Comparison of ENCODE assay signal across 26 cellular contexts in genomic region chr3:109353057-109353456, GRCh38. TPM values are rescaled to one million over a fixed set of nuclear protein-coding genes. Genes with fewer than 3 reads are reported as not detected.
"Had no signal": no experiment of that assay in that cellular context is flagged by ENCODE, and none has a peak within 500 bp of the region (broad histone marks: within the 10 kb centered on the region; RNA-seq: fewer than 3 reads in every experiment).

No MANE protein-coding gene starts in this region.

- H3K27ac Mint-ChIP-seq: activated CD4-positive, alpha-beta memory T cell treated with anti-CD3 and anti-CD28 coated beads, Interleukin-2, amount 10 ng/mL, durations not matched to agents 7 days and 5 days; activated CD8-positive, alpha-beta memory T cell treated with anti-CD3 and anti-CD28 coated beads, Interleukin-2, amount 10 ng/mL, durations not matched to agents 7 days and 5 days; activated naive CD4-positive, alpha-beta T cell treated with anti-CD3 and anti-CD28 coated beads for 36 hours; neural progenitor cell had no signal

- ATAC-seq: activated CD8-positive, alpha-beta memory T cell treated with anti-CD3 and anti-CD28 coated beads, Interleukin-2, amount 10 ng/mL, durations not matched to agents 7 days and 5 days; foreskin keratinocyte; left lung had no signal

- H3K9me3 Mint-ChIP-seq: activated CD4-positive, alpha-beta memory T cell treated with anti-CD3 and anti-CD28 coated beads, Interleukin-2, amount 10 ng/mL, durations not matched to agents 7 days and 5 days; activated naive CD4-positive, alpha-beta T cell treated with anti-CD3 and anti-CD28 coated beads for 36 hours had no signal

- H3K4me3 Mint-ChIP-seq: activated CD4-positive, alpha-beta memory T cell treated with anti-CD3 and anti-CD28 coated beads, Interleukin-2, amount 10 ng/mL, durations not matched to agents 7 days and 5 days; activated CD8-positive, alpha-beta memory T cell treated with anti-CD3 and anti-CD28 coated beads, Interleukin-2, amount 10 ng/mL, durations not matched to agents 7 days and 5 days; activated naive CD4-positive, alpha-beta T cell treated with anti-CD3 and anti-CD28 coated beads for 36 hours; neural progenitor cell had no signal

- H3K27me3 ChIP-seq: ascending aorta, esophagus muscularis mucosa, foreskin keratinocyte, left lung, neural progenitor cell, right atrium auricular region, thyroid gland had no signal

- H3K36me3 ChIP-seq: ascending aorta, esophagus muscularis mucosa, left lung, neural progenitor cell, prostate gland, right atrium auricular region, thyroid gland had no signal

- H3K9me3 ChIP-seq: ascending aorta, esophagus muscularis mucosa, left lung, prostate gland, right atrium auricular region, thyroid gland had no signal

- DNase-seq: activated CD4-positive, alpha-beta memory T cell treated with anti-CD3 and anti-CD28 coated beads, Interleukin-2, amount 10 ng/mL, durations not matched to agents 7 days and 5 days; activated CD4-positive, alpha-beta T cell treated with anti-CD3 and anti-CD28 coated beads for 48 hours; activated CD4-positive, CD25-positive, alpha-beta regulatory T cell; activated CD8-positive, alpha-beta memory T cell treated with anti-CD3 and anti-CD28 coated beads, Interleukin-2, amount 10 ng/mL, durations not matched to agents 7 days and 5 days; activated naive CD4-positive, alpha-beta T cell treated with anti-CD3 and anti-CD28 coated beads for 36 hours; cortex of kidney; effector CD4-positive, alpha-beta T cell; foreskin keratinocyte; hypothalamus; left lung; mammary epithelial cell; stimulated activated CD4-positive, alpha-beta T cell treated with anti-CD3 and anti-CD28 coated beads, Interleukin-2, amount 100 ng/mL, for 24 hours; stimulated activated naive CD4-positive, alpha-beta T cell treated with Interleukin-2 at 50 U/mL for 16 hours; T-helper 1 cell; T-helper 9 cell; thyroid gland had no signal

- H3K4me1 ChIP-seq: ascending aorta, foreskin keratinocyte, left lung, prostate gland, right atrium auricular region, thyroid gland had no signal

- H3K36me3 Mint-ChIP-seq: activated CD8-positive, alpha-beta memory T cell treated with anti-CD3 and anti-CD28 coated beads, Interleukin-2, amount 10 ng/mL, durations not matched to agents 7 days and 5 days had no signal

- H3K27ac ChIP-seq: ascending aorta, esophagus muscularis mucosa, foreskin keratinocyte, left lung, neural progenitor cell, prostate gland, right atrium auricular region, thyroid gland had no signal

- H3K4me1 Mint-ChIP-seq: activated CD4-positive, alpha-beta memory T cell treated with anti-CD3 and anti-CD28 coated beads, Interleukin-2, amount 10 ng/mL, durations not matched to agents 7 days and 5 days; activated CD8-positive, alpha-beta memory T cell treated with anti-CD3 and anti-CD28 coated beads, Interleukin-2, amount 10 ng/mL, durations not matched to agents 7 days and 5 days had no signal

- H3K4me3 ChIP-seq: ascending aorta, esophagus muscularis mucosa, left lung, neural progenitor cell, prostate gland, right atrium auricular region, thyroid gland had no signal

RNA-seq across cellular contexts. Expression of gene DPPA4, which starts 15.7 kb away (rescaled TPM):
- total RNA-seq: activated CD4-positive, alpha-beta memory T cell treated with anti-CD3 and anti-CD28 coated beads, Interleukin-2, amount 10 ng/mL, durations not matched to agents 7 days and 5 days; activated CD8-positive, alpha-beta memory T cell treated with anti-CD3 and anti-CD28 coated beads, Interleukin-2, amount 10 ng/mL, durations not matched to agents 7 days and 5 days; ascending aorta; esophagus muscularis mucosa; foreskin keratinocyte; kidney epithelial cell; mammary epithelial cell; right atrium auricular region; subcutaneous adipose tissue; thyroid gland had no signal

RNA-seq across cellular contexts. Expression of gene DPPA2, which starts 36.7 kb away (rescaled TPM):
- total RNA-seq: activated CD4-positive, alpha-beta memory T cell treated with anti-CD3 and anti-CD28 coated beads, Interleukin-2, amount 10 ng/mL, durations not matched to agents 7 days and 5 days; activated CD8-positive, alpha-beta memory T cell treated with anti-CD3 and anti-CD28 coated beads, Interleukin-2, amount 10 ng/mL, durations not matched to agents 7 days and 5 days; activated naive CD4-positive, alpha-beta T cell treated with anti-CD3 and anti-CD28 coated beads for 36 hours; ascending aorta; esophagus muscularis mucosa; foreskin keratinocyte; kidney epithelial cell; left lung; mammary epithelial cell; myocyte; osteocyte; right atrium auricular region; subcutaneous adipose tissue; thyroid gland; ureter had no signal
